31 cellular contexts compared by ENCODE assay signal in genomic region chr7:53988376-53988775, GRCh38.
"Had no signal": no experiment of that assay in that cellular context is flagged by ENCODE, and none has a peak within 500 bp of the region (broad histone marks: within the 10 kb centered on the region; RNA-seq: fewer than 3 reads in every experiment).

No MANE protein-coding gene starts in this region.

- DNase-seq: natural killer cell; occipital lobe; ovary; posterior cingulate gyrus; psoas muscle; right cardiac atrium; spleen; stimulated activated CD4-positive, alpha-beta T cell treated with anti-CD3 and anti-CD28 coated beads, Interleukin-12 subunit alpha, Interleukin-12 subunit beta, amount 100 ng/mL, for 4 hours; stimulated activated CD4-positive, alpha-beta T cell treated with anti-CD3 and anti-CD28 coated beads, Interleukin-1b, Interleukin-23, amount 100 ng/mL, for 48 hours; stimulated activated CD4-positive, alpha-beta T cell treated with anti-CD3 and anti-CD28 coated beads, Interleukin-4, amount 100 ng/mL, for 1 hour; stimulated activated CD4-positive, alpha-beta T cell treated with anti-CD3 and anti-CD28 coated beads, Interleukin-4, amount 100 ng/mL, for 4 hours; stimulated activated CD8-positive, alpha-beta memory T cell treated with anti-CD3 and anti-CD28 coated beads, Interleukin-4, amount 100 ng/mL, for 48 hours; stimulated activated naive CD4-positive, alpha-beta T cell; stimulated activated naive CD8-positive, alpha-beta T cell treated with anti-CD3 and anti-CD28 coated beads, Interleukin-15, amount 100 ng/mL, for 72 hours; stimulated activated naive CD8-positive, alpha-beta T cell treated with anti-CD3 and anti-CD28 coated beads, Interleukin-15, Interleukin-2, amounts not matched to agents 100 U/mL and 50 U/mL, for 24 hours; substantia nigra; testis; tibial artery; transverse colon; upper lobe of right lung; uterus had no signal

- H3K27ac Mint-ChIP-seq: natural killer cell; nephron; neural progenitor cell; progenitor cell of endocrine pancreas; stimulated activated memory B cell treated with anti-CD40 and anti-IgM and Interleukin-4, amounts not matched to agents 10 μg/mL and 1 μg/mL and 100 μg/mL, for 72 hours; stimulated activated naive CD8-positive, alpha-beta T cell treated with anti-CD3 and anti-CD28 coated beads, Interleukin-15, amount 100 ng/mL, for 72 hours; type B pancreatic cell had no signal

- H3K27ac ChIP-seq: neural progenitor cell, ovary, parathyroid adenoma, psoas muscle, skin epidermis, spleen, suprapubic skin, testis, tibial artery, transverse colon, upper lobe of right lung, uterus had no signal

- H2AFZ ChIP-seq: neural progenitor cell, parathyroid adenoma had no signal

- H3K4me1 Mint-ChIP-seq: natural killer cell; nephron; stimulated activated memory B cell treated with anti-CD40 and anti-IgM and Interleukin-4, amounts not matched to agents 10 μg/mL and 1 μg/mL and 100 μg/mL, for 72 hours; stimulated activated naive CD8-positive, alpha-beta T cell treated with anti-CD3 and anti-CD28 coated beads, Interleukin-15, amount 100 ng/mL, for 72 hours had no signal

- H3K36me3 ChIP-seq: neural progenitor cell, ovary, spleen, suprapubic skin, tibial artery, transverse colon, upper lobe of right lung, uterus had no signal

- H3K9me3 ChIP-seq: ovary, psoas muscle, suprapubic skin, testis, tibial artery, transverse colon, upper lobe of right lung, uterus had no signal

- H3K4me2 ChIP-seq: neural progenitor cell, smooth muscle cell had no signal

- H3K9ac ChIP-seq: neural progenitor cell, parathyroid adenoma had no signal

- H3K27me3 Mint-ChIP-seq: progenitor cell of endocrine pancreas; stimulated activated memory B cell treated with anti-CD40 and anti-IgM and Interleukin-4, amounts not matched to agents 10 μg/mL and 1 μg/mL and 100 μg/mL, for 72 hours; stimulated activated naive CD8-positive, alpha-beta T cell treated with anti-CD3 and anti-CD28 coated beads, Interleukin-15, amount 100 ng/mL, for 72 hours; type B pancreatic cell had no signal

- H3K4me3 ChIP-seq: neural progenitor cell, ovary, psoas muscle, skin epidermis, smooth muscle cell, spleen, suprapubic skin, testis, tibial artery, transverse colon, upper lobe of right lung, uterus had no signal

- H3K27me3 ChIP-seq: neural progenitor cell, ovary, spleen, suprapubic skin, testis, tibial artery, transverse colon, upper lobe of right lung, uterus had no signal

- H3K79me2 ChIP-seq: parathyroid adenoma had no signal

- H3K4me1 ChIP-seq: neural progenitor cell, parathyroid adenoma, psoas muscle, spleen, suprapubic skin, testis, tibial artery, transverse colon, upper lobe of right lung, uterus had no signal

- ATAC-seq: natural killer cell; psoas muscle; right cardiac atrium; sciatic nerve; stimulated activated memory B cell treated with anti-CD40 and anti-IgM and Interleukin-4, amounts not matched to agents 10 μg/mL and 1 μg/mL and 100 μg/mL, for 72 hours; stimulated activated naive CD8-positive, alpha-beta T cell treated with anti-CD3 and anti-CD28 coated beads, Interleukin-15, amount 100 ng/mL, for 72 hours; stimulated activated naive CD8-positive, alpha-beta T cell treated with anti-CD3 and anti-CD28 coated beads, Interleukin-15, Interleukin-2, amounts not matched to agents 100 U/mL and 50 U/mL, for 24 hours; upper lobe of right lung had no signal

- H3K36me3 Mint-ChIP-seq: neural progenitor cell; stimulated activated memory B cell treated with anti-CD40 and anti-IgM and Interleukin-4, amounts not matched to agents 10 μg/mL and 1 μg/mL and 100 μg/mL, for 72 hours; type B pancreatic cell had no signal

- H3K4me3 Mint-ChIP-seq: natural killer cell; nephron; neural progenitor cell; stimulated activated memory B cell treated with anti-CD40 and anti-IgM and Interleukin-4, amounts not matched to agents 10 μg/mL and 1 μg/mL and 100 μg/mL, for 72 hours; stimulated activated naive CD8-positive, alpha-beta T cell treated with anti-CD3 and anti-CD28 coated beads, Interleukin-15, amount 100 ng/mL, for 72 hours; type B pancreatic cell had no signal

- H3K9me3 Mint-ChIP-seq: nephron, neural progenitor cell, type B pancreatic cell had no signal
